In genomic region chr14:101288436-101289229, GRCh38 we compare ENCODE assay signal across 1 cellular context.
TF ChIP-seq lines count a peak whose summit lies in the region.

No MANE protein-coding gene starts in this region.

TF ChIP-seq in HepG2, 621 proteins besides CTCF, POLR2A, EP300 and RAD21 (continued from another document and continues in another):
- peak; percentile 25; the same call in 1 of the 2 replicates for TF ChIP-seq PHF20 (CRISPR knock-in tag; IDR thresholded peaks at IDR 0.05)
- TF ChIP-seq, protein P1, sequence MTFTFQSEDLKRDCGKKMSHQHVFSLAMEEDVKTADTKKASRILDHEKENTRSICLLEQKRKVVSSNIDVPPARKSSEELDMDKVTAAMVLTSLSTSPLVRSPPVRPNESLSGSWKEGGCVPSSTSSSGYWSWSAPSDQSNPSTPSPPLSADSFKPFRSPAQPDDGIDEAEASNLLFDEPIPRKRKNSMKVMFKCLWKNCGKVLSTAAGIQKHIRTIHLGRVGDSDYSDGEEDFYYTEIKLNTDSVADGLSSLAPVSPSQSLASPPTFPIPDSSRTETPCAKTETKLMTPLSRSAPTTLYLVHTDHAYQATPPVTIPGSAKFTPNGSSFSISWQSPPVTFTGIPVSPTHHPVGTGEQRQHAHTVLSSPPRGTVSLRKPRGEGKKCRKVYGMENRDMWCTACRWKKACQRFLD (CRISPR knock-in tag; IDR thresholded peaks at IDR 0.05; ENCODE audit: borderline replicate concordance), result no peak
- TF ChIP-seq BHLHE40 (IDR thresholded peaks at IDR 0.05; ENCODE audit: low read length), result no peak
- no peak; the same call in 1 of the 2 replicates for TF ChIP-seq SIN3A (IDR thresholded peaks at IDR 0.05; ENCODE audit: borderline replicate concordance, low read depth, low read length)
- no peak for TF ChIP-seq SRSF4 (IDR thresholded peaks at IDR 0.05; ENCODE audit: low read depth, low read length, poor library complexity, severe bottlenecking)
- TF ChIP-seq, protein P2, sequence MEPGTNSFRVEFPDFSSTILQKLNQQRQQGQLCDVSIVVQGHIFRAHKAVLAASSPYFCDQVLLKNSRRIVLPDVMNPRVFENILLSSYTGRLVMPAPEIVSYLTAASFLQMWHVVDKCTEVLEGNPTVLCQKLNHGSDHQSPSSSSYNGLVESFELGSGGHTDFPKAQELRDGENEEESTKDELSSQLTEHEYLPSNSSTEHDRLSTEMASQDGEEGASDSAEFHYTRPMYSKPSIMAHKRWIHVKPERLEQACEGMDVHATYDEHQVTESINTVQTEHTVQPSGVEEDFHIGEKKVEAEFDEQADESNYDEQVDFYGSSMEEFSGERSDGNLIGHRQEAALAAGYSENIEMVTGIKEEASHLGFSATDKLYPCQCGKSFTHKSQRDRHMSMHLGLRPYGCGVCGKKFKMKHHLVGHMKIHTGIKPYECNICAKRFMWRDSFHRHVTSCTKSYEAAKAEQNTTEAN (CRISPR knock-in tag; conservative IDR thresholded peaks at IDR 0.05), result 0 out of 2 replicates have a peak, but pooled peaks have one; percentile 49
- peak; percentile 49; the same call in 1 of the 2 replicates for TF ChIP-seq NRL (CRISPR knock-in tag; IDR thresholded peaks at IDR 0.05; ENCODE audit: borderline replicate concordance)
- no peak for TF ChIP-seq TOE1 (CRISPR knock-in tag; IDR thresholded peaks at IDR 0.05)
- TF ChIP-seq ZMYM3 (CRISPR knock-in tag; IDR thresholded peaks at IDR 0.05), result peak; percentile 58; the same call in 1 of the 2 replicates
- TF ChIP-seq ZNF251 (CRISPR knock-in tag; IDR thresholded peaks at IDR 0.05), result no peak
- TF ChIP-seq PTBP1 (IDR thresholded peaks at IDR 0.05; ENCODE audit: low read depth, low read length, poor library complexity, severe bottlenecking), result no peak
- TF ChIP-seq, protein P3, sequence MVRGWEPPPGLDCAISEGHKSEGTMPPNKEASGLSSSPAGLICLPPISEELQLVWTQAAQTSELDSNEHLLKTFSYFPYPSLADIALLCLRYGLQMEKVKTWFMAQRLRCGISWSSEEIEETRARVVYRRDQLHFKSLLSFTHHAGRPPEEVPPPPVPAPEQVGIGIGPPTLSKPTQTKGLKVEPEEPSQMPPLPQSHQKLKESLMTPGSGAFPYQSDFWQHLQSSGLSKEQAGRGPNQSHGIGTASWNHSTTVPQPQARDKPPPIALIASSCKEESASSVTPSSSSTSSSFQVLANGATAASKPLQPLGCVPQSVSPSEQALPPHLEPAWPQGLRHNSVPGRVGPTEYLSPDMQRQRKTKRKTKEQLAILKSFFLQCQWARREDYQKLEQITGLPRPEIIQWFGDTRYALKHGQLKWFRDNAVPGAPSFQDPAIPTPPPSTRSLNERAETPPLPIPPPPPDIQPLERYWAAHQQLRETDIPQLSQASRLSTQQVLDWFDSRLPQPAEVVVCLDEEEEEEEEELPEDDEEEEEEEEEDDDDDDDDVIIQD (CRISPR knock-in tag; IDR thresholded peaks at IDR 0.05; ENCODE audit: low read depth), result peak; percentile 77
- TF ChIP-seq ZFP41 (CRISPR knock-in tag; IDR thresholded peaks at IDR 0.05; ENCODE audit: borderline replicate concordance), result 0 out of 2 replicates have a peak, but pooled peaks have one; percentile 59
- no peak for TF ChIP-seq SATB2 (CRISPR knock-in tag; IDR thresholded peaks at IDR 0.05)
- TF ChIP-seq GATAD1 (CRISPR knock-in tag; IDR thresholded peaks at IDR 0.05), result peak; percentile 45; the same call in 1 of the 2 replicates
- TF ChIP-seq REST (IDR thresholded peaks at IDR 0.05; ENCODE audit: borderline replicate concordance in 1 of 2, low read depth in 1 of 2, low read length in 2 of 2), result peak in 1 of 2 experiments; percentile 76; a peak in 2 of 4 replicates
- TF ChIP-seq, protein P4, sequence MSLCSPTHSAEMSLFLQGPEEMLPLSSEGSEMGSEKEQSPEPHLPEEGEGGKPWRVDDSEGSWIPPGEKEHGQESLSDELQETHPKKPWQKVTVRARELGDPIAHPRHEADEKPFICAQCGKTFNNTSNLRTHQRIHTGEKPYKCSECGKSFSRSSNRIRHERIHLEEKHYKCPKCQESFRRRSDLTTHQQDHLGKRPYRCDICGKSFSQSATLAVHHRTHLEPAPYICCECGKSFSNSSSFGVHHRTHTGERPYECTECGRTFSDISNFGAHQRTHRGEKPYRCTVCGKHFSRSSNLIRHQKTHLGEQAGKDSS (CRISPR knock-in tag; IDR thresholded peaks at IDR 0.05; ENCODE audit: borderline replicate concordance, low read depth), result peak; percentile 89; the same call in 1 of the 2 replicates
- TF ChIP-seq YEATS2 (CRISPR knock-in tag; IDR thresholded peaks at IDR 0.05; ENCODE audit: borderline replicate concordance), result peak; percentile 54; the same call in 1 of the 2 replicates
- peak; percentile 95 for TF ChIP-seq ZNF607 (CRISPR knock-in tag; IDR thresholded peaks at IDR 0.05; ENCODE audit: borderline replicate concordance)
- TF ChIP-seq, protein P5, sequence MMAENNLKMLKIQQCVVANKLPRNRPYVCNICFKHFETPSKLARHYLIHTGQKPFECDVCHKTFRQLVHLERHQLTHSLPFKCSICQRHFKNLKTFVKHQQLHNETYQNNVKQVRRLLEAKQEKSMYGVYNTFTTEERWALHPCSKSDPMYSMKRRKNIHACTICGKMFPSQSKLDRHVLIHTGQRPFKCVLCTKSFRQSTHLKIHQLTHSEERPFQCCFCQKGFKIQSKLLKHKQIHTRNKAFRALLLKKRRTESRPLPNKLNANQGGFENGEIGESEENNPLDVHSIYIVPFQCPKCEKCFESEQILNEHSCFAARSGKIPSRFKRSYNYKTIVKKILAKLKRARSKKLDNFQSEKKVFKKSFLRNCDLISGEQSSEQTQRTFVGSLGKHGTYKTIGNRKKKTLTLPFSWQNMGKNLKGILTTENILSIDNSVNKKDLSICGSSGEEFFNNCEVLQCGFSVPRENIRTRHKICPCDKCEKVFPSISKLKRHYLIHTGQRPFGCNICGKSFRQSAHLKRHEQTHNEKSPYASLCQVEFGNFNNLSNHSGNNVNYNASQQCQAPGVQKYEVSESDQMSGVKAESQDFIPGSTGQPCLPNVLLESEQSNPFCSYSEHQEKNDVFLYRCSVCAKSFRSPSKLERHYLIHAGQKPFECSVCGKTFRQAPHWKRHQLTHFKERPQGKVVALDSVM (CRISPR knock-in tag; IDR thresholded peaks at IDR 0.05), result peak; percentile 53
- TF ChIP-seq ZFAT (CRISPR knock-in tag; conservative IDR thresholded peaks at IDR 0.05), result no peak
- TF ChIP-seq ATF2 (CRISPR knock-in tag; IDR thresholded peaks at IDR 0.05), result peak; percentile 84; the same call in 1 of the 2 replicates
- TF ChIP-seq, protein P6, sequence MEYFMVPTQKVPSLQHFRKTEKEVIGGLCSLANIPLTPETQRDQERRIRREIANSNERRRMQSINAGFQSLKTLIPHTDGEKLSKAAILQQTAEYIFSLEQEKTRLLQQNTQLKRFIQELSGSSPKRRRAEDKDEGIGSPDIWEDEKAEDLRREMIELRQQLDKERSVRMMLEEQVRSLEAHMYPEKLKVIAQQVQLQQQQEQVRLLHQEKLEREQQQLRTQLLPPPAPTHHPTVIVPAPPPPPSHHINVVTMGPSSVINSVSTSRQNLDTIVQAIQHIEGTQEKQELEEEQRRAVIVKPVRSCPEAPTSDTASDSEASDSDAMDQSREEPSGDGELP (IDR thresholded peaks at IDR 0.05; ENCODE audit: borderline replicate concordance, low read depth), result peak; percentile 81; the same call in 1 of the 2 replicates
- TF ChIP-seq ZNF570 (CRISPR knock-in tag; IDR thresholded peaks at IDR 0.05; ENCODE audit: borderline replicate concordance), result no peak
- peak; percentile 35; the same call in 1 of the 2 replicates for TF ChIP-seq ZNF768 (CRISPR knock-in tag; IDR thresholded peaks at IDR 0.05)
- 0 out of 2 replicates have a peak, but pooled peaks have one; percentile 24 for TF ChIP-seq ZZZ3 (CRISPR knock-in tag; IDR thresholded peaks at IDR 0.05; ENCODE audit: borderline replicate concordance)
- no peak for TF ChIP-seq ZNF232 (CRISPR knock-in tag; IDR thresholded peaks at IDR 0.05; ENCODE audit: borderline replicate concordance)
- no peak for TF ChIP-seq ZNF432 (CRISPR knock-in tag; IDR thresholded peaks at IDR 0.05; ENCODE audit: borderline replicate concordance)
- TF ChIP-seq FOXP4 (CRISPR knock-in tag; IDR thresholded peaks at IDR 0.05), result peak; percentile 97
- no peak for TF ChIP-seq ZNF777 (CRISPR knock-in tag; IDR thresholded peaks at IDR 0.05)
- peak; percentile 90; the same call in 1 of the 2 replicates for TF ChIP-seq THRA (CRISPR knock-in tag; IDR thresholded peaks at IDR 0.05; ENCODE audit: borderline replicate concordance)
- no peak; the same call in 1 of the 2 replicates for TF ChIP-seq ZBTB25 (CRISPR knock-in tag; IDR thresholded peaks at IDR 0.05)
- peak; percentile 71; the same call in 1 of the 2 replicates for TF ChIP-seq BORCS8-MEF2B (CRISPR knock-in tag; IDR thresholded peaks at IDR 0.05)
- TF ChIP-seq FOSL2 (CRISPR knock-in tag; IDR thresholded peaks at IDR 0.05), result peak; percentile 89
- peak; percentile 27; the same call in 1 of the 2 replicates for TF ChIP-seq NFYC (CRISPR knock-in tag; IDR thresholded peaks at IDR 0.05)
- peak; percentile 90 for TF ChIP-seq CREM (IDR thresholded peaks at IDR 0.05)
- no peak for TF ChIP-seq CREM (CRISPR knock-in tag; IDR thresholded peaks at IDR 0.05)
- TF ChIP-seq KLF6 (CRISPR knock-in tag; IDR thresholded peaks at IDR 0.05), result peak; percentile 72; the same call in 1 of the 2 replicates
- TF ChIP-seq, protein P7, sequence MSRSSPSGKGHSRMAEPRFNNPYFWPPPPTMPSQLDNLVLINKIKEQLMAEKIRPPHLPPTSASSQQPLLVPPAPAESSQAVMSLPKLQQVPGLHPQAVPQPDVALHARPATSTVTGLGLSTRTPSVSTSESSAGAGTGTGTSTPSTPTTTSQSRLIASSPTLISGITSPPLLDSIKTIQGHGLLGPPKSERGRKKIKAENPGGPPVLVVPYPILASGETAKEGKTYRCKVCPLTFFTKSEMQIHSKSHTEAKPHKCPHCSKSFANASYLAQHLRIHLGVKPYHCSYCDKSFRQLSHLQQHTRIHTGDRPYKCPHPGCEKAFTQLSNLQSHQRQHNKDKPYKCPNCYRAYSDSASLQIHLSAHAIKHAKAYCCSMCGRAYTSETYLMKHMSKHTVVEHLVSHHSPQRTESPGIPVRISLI (CRISPR knock-in tag; IDR thresholded peaks at IDR 0.05; ENCODE audit: borderline replicate concordance), result peak; percentile 75; the same call in 1 of the 2 replicates
- peak; percentile 77 for TF ChIP-seq ZSCAN25 (CRISPR knock-in tag; IDR thresholded peaks at IDR 0.05)
